In the genomic region with DNA sequence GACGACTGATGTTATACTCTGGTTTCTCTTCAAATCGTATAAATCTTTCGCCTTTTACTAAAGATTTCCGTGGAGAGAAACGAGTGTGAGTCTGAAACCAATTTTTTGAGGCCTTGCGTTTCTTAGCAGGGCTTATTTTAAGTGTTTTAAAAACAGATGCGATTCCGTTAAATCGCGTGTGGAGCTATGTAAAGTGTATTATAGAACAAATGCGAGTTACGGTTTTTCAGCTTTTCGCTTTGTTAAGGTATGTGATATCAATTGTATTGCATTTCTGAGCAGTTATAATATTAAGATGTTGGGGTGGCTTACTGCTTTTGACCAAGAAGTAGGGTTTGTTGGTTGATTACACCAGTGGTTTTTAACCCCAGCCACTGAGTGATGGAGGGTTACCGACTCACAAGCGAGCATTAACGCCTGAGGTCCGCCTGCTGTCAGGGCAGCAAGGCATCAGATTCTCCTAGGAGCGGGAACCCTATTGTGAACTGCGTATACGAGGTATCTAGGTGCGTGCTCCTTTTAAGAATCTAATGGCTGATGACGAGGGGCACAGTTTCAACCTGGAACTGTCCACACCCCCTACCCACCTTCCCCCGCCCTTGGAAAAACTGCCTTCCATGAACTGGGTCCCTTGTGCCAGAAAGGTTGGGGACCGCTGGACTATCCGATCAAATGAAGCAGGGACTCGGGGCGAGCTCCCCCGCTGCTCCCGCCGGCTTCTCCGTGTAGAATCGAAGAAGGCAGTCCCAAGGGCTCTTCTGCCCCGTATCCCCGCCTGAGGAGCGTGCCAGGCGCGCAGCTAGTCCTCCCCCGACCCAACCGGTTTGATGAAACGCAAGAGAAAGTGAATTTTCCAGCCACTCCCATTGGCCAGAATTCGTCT, we compare ENCODE assay signal across 1 cellular context.
TF ChIP-seq lines count a peak whose summit lies in the region.

No MANE protein-coding gene starts in this region.

TF ChIP-seq in A549, 52 proteins besides CTCF, POLR2A, EP300 and RAD21 (continued from another document):
- TF ChIP-seq GATA3 (IDR thresholded peaks at IDR 0.05; ENCODE audit: borderline replicate concordance): peak; percentile 80; the same call in 1 of the 2 replicates
- TF ChIP-seq, protein P1, sequence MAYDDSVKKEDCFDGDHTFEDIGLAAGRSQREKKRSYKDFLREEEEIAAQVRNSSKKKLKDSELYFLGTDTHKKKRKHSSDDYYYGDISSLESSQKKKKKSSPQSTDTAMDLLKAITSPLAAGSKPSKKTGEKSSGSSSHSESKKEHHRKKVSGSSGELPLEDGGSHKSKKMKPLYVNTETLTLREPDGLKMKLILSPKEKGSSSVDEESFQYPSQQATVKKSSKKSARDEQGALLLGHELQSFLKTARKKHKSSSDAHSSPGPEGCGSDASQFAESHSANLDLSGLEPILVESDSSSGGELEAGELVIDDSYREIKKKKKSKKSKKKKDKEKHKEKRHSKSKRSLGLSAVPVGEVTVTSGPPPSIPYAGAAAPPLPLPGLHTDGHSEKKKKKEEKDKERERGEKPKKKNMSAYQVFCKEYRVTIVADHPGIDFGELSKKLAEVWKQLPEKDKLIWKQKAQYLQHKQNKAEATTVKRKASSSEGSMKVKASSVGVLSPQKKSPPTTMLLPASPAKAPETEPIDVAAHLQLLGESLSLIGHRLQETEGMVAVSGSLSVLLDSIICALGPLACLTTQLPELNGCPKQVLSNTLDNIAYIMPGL (CRISPR knock-in tag; IDR thresholded peaks at IDR 0.05; ENCODE audit: borderline replicate concordance): peak; percentile 95
- peak; percentile 47 for TF ChIP-seq CHD2 (IDR thresholded peaks at IDR 0.05; ENCODE audit: low read length, partially characterized antibody)
- no peak for TF ChIP-seq ESRRA (IDR thresholded peaks at IDR 0.05; ENCODE audit: borderline replicate concordance, low read length)
- no peak for TF ChIP-seq FOSL2 (IDR thresholded peaks at IDR 0.05)
- peak; percentile 65 for TF ChIP-seq FOSL2 (CRISPR knock-in tag; IDR thresholded peaks at IDR 0.05)
- TF ChIP-seq JUNB (IDR thresholded peaks at IDR 0.05): no peak
- no peak for TF ChIP-seq RFX5 (IDR thresholded peaks at IDR 0.05)
- TF ChIP-seq SMC3 (IDR thresholded peaks at IDR 0.05): no peak
- TF ChIP-seq, protein P2, sequence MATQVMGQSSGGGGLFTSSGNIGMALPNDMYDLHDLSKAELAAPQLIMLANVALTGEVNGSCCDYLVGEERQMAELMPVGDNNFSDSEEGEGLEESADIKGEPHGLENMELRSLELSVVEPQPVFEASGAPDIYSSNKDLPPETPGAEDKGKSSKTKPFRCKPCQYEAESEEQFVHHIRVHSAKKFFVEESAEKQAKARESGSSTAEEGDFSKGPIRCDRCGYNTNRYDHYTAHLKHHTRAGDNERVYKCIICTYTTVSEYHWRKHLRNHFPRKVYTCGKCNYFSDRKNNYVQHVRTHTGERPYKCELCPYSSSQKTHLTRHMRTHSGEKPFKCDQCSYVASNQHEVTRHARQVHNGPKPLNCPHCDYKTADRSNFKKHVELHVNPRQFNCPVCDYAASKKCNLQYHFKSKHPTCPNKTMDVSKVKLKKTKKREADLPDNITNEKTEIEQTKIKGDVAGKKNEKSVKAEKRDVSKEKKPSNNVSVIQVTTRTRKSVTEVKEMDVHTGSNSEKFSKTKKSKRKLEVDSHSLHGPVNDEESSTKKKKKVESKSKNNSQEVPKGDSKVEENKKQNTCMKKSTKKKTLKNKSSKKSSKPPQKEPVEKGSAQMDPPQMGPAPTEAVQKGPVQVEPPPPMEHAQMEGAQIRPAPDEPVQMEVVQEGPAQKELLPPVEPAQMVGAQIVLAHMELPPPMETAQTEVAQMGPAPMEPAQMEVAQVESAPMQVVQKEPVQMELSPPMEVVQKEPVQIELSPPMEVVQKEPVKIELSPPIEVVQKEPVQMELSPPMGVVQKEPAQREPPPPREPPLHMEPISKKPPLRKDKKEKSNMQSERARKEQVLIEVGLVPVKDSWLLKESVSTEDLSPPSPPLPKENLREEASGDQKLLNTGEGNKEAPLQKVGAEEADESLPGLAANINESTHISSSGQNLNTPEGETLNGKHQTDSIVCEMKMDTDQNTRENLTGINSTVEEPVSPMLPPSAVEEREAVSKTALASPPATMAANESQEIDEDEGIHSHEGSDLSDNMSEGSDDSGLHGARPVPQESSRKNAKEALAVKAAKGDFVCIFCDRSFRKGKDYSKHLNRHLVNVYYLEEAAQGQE (IDR thresholded peaks at IDR 0.05): peak; percentile 90
- no peak for TF ChIP-seq EHMT2 (IDR thresholded peaks at IDR 0.05; ENCODE audit: low read depth)
- TF ChIP-seq PHF8 (IDR thresholded peaks at IDR 0.05; ENCODE audit: borderline replicate concordance, low read depth): 0 out of 2 replicates have a peak, but pooled peaks have one; percentile 21
- no peak for TF ChIP-seq NR3C1 (IDR thresholded peaks at IDR 0.05)
- TF ChIP-seq, protein P3, sequence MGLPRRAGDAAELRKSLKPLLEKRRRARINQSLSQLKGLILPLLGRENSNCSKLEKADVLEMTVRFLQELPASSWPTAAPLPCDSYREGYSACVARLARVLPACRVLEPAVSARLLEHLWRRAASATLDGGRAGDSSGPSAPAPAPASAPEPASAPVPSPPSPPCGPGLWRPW (IDR thresholded peaks at IDR 0.05): no peak
- peak; percentile 99 for TF ChIP-seq FOSB (CRISPR knock-in tag; IDR thresholded peaks at IDR 0.05)
- TF ChIP-seq HOXA7 (CRISPR knock-in tag; IDR thresholded peaks at IDR 0.05): peak; percentile 99
- TF ChIP-seq ZNF302 (CRISPR knock-in tag; IDR thresholded peaks at IDR 0.05): peak; percentile 15; the same call in 1 of the 2 replicates
- TF ChIP-seq KDM1A (IDR thresholded peaks at IDR 0.05; ENCODE audit: low read depth): no peak
- no peak for TF ChIP-seq ZC3H11A (IDR thresholded peaks at IDR 0.05)
- peak; percentile 81; the same call in 1 of the 2 replicates for TF ChIP-seq MAZ (IDR thresholded peaks at IDR 0.05; ENCODE audit: borderline replicate concordance, low read depth, low read length)
- TF ChIP-seq, protein P4, sequence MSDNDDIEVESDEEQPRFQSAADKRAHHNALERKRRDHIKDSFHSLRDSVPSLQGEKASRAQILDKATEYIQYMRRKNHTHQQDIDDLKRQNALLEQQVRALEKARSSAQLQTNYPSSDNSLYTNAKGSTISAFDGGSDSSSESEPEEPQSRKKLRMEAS (IDR thresholded peaks at IDR 0.05): peak; percentile 54
- peak; percentile 71; the same call in 1 of the 2 replicates for TF ChIP-seq POLR2AphosphoS2 (conservative IDR thresholded peaks at IDR 0.05; ENCODE audit: low read length)
- peak; percentile 99 for TF ChIP-seq TP53 (CRISPR knock-in tag; IDR thresholded peaks at IDR 0.05)
- TF ChIP-seq RARB (CRISPR knock-in tag; IDR thresholded peaks at IDR 0.05): peak; percentile 99
- no peak for TF ChIP-seq HDAC2 (IDR thresholded peaks at IDR 0.05)
- TF ChIP-seq HOXB5 (CRISPR knock-in tag; IDR thresholded peaks at IDR 0.05): peak; percentile 87
- TF ChIP-seq CHD4 (IDR thresholded peaks at IDR 0.05; ENCODE audit: borderline replicate concordance): no peak
- TF ChIP-seq EHF (CRISPR knock-in tag; IDR thresholded peaks at IDR 0.05): peak; percentile 79
- no peak for TF ChIP-seq KDM5A (IDR thresholded peaks at IDR 0.05)
- no peak for TF ChIP-seq RNF2 (IDR thresholded peaks at IDR 0.05; ENCODE audit: borderline replicate concordance, low read depth)
- peak; percentile 50; the same call in 1 of the 2 replicates for TF ChIP-seq ZSCAN20 (CRISPR knock-in tag; IDR thresholded peaks at IDR 0.05)
- TF ChIP-seq NFE2L2 (conservative IDR thresholded peaks at IDR 0.05; ENCODE audit: low read length): no peak
- TF ChIP-seq MAFK (IDR thresholded peaks at IDR 0.05; ENCODE audit: partially characterized antibody): no peak
- 0 out of 2 replicates have a peak, but pooled peaks have one; percentile 57 for TF ChIP-seq CBX2 (IDR thresholded peaks at IDR 0.05; ENCODE audit: borderline replicate concordance, low read depth)
- no peak for TF ChIP-seq BHLHE40 (IDR thresholded peaks at IDR 0.05; ENCODE audit: low read depth, low read length)
- no peak for TF ChIP-seq SREBF2 (IDR thresholded peaks at IDR 0.05)
- no peak for TF ChIP-seq HEYL (CRISPR knock-in tag; IDR thresholded peaks at IDR 0.05)
- TF ChIP-seq, protein P5, sequence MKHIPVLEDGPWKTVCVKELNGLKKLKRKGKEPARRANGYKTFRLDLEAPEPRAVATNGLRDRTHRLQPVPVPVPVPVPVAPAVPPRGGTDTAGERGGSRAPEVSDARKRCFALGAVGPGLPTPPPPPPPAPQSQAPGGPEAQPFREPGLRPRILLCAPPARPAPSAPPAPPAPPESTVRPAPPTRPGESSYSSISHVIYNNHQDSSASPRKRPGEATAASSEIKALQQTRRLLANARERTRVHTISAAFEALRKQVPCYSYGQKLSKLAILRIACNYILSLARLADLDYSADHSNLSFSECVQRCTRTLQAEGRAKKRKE (CRISPR knock-in tag; IDR thresholded peaks at IDR 0.05; ENCODE audit: low read depth): peak; percentile 87
- TF ChIP-seq, protein P6, sequence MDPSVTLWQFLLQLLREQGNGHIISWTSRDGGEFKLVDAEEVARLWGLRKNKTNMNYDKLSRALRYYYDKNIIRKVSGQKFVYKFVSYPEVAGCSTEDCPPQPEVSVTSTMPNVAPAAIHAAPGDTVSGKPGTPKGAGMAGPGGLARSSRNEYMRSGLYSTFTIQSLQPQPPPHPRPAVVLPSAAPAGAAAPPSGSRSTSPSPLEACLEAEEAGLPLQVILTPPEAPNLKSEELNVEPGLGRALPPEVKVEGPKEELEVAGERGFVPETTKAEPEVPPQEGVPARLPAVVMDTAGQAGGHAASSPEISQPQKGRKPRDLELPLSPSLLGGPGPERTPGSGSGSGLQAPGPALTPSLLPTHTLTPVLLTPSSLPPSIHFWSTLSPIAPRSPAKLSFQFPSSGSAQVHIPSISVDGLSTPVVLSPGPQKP (IDR thresholded peaks at IDR 0.05; ENCODE audit: low read depth, low read length): no peak
- TF ChIP-seq RCOR1 (IDR thresholded peaks at IDR 0.05; ENCODE audit: low read depth, low read length): no peak
- no peak for TF ChIP-seq CBX8 (IDR thresholded peaks at IDR 0.05)
- TF ChIP-seq ZFP36 (IDR thresholded peaks at IDR 0.05; ENCODE audit: borderline replicate concordance, partially characterized antibody): no peak
- TF ChIP-seq, protein P7, sequence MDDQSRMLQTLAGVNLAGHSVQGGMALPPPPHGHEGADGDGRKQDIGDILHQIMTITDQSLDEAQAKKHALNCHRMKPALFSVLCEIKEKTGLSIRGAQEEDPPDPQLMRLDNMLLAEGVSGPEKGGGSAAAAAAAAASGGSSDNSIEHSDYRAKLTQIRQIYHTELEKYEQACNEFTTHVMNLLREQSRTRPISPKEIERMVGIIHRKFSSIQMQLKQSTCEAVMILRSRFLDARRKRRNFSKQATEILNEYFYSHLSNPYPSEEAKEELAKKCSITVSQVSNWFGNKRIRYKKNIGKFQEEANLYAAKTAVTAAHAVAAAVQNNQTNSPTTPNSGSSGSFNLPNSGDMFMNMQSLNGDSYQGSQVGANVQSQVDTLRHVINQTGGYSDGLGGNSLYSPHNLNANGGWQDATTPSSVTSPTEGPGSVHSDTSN (IDR thresholded peaks at IDR 0.05): peak; percentile 89
- no peak for TF ChIP-seq MYC (IDR thresholded peaks at IDR 0.05; ENCODE audit: borderline replicate concordance, low read length)
- peak; percentile 100 for TF ChIP-seq JUN (IDR thresholded peaks at IDR 0.05)
- TF ChIP-seq TFCP2L1 (CRISPR knock-in tag; IDR thresholded peaks at IDR 0.05): peak; percentile 99
